ENCODE assay signal across 1 cellular context in genomic region chr2:48512586-48512985, GRCh38.
TF ChIP-seq lines count a peak whose summit lies in the region.

No MANE protein-coding gene starts in this region.

TF ChIP-seq in IMR-90, 13 proteins besides CTCF, POLR2A, EP300 and RAD21:
- no peak for TF ChIP-seq MAFK (IDR thresholded peaks at IDR 0.05; ENCODE audit: low read depth, low read length)
- no peak for TF ChIP-seq SMC3 (IDR thresholded peaks at IDR 0.05; ENCODE audit: low read depth, low read length)
- TF ChIP-seq CHD1 (IDR thresholded peaks at IDR 0.05; ENCODE audit: low read depth, low read length), result no peak
- no peak for TF ChIP-seq MAZ (IDR thresholded peaks at IDR 0.05; ENCODE audit: borderline replicate concordance, low read depth, low read length)
TF ChIP-seq in IMR-90: peak in this region for 0.
